Comparison of ENCODE assay signal across 8 cellular contexts in genomic region chr17:57862410-57862989, GRCh38. TPM values are rescaled to one million over a fixed set of nuclear protein-coding genes. Genes with fewer than 3 reads are reported as not detected.
DNase-seq lines count a peak whose midpoint lies in the region; ATAC-seq and TF ChIP-seq lines count a peak whose summit lies in the region.
"Had no signal": no experiment of that assay in that cellular context is flagged by ENCODE, and none has a peak within 500 bp of the region (broad histone marks: within the 10 kb centered on the region; RNA-seq: fewer than 3 reads in every experiment).

No MANE protein-coding gene starts in this region.

- H3K4me3 ChIP-seq in adipocyte (ENCODE audit: low read length): peak overlapping the region; percentile 57
- H3K4me3 ChIP-seq in effector memory CD4-positive, alpha-beta T cell (ENCODE audit: insufficient read depth, low read depth, low read length, poor library complexity, severe bottlenecking): no peak overlapping the region

- peaks cover 59% of the 10 kb centered on the region for H3K27me3 Mint-ChIP-seq in H9 (ENCODE audit: low read depth)
- H3K27me3 Mint-ChIP-seq in stimulated activated naive B cell treated with anti-CD40 and anti-IgM and Interleukin-4, amounts not matched to agents 10 μg/mL and 1 μg/mL and 100 μg/mL, for 72 hours: peaks cover 31 to 49% of the 10 kb centered on the region in 2 donors
- no peaks in the 10 kb centered on the region for H3K27me3 Mint-ChIP-seq in MCF 10A (ENCODE audit: insufficient read depth, unreplicated experiment)

- H3K4me3 Mint-ChIP-seq in H9 (peak overlapping the region; percentile 57 to 75), MCF 10A (ENCODE audit: unreplicated experiment) (no peak overlapping the region)
- H3K4me3 Mint-ChIP-seq in stimulated activated naive B cell treated with anti-CD40 and anti-IgM and Interleukin-4, amounts not matched to agents 10 μg/mL and 1 μg/mL and 100 μg/mL, for 72 hours: peak overlapping the region in 1 of 2 donors; percentile 63

- H3K36me3 Mint-ChIP-seq in H9 (ENCODE audit: insufficient read depth in 1 of 3, low read depth in 3 of 3) (no peaks in the 10 kb centered on the region), MCF 10A (ENCODE audit: insufficient read depth, unreplicated experiment) (no peaks in the 10 kb centered on the region)
- H3K36me3 Mint-ChIP-seq in stimulated activated naive B cell treated with anti-CD40 and anti-IgM and Interleukin-4, amounts not matched to agents 10 μg/mL and 1 μg/mL and 100 μg/mL, for 72 hours: no peaks in the 10 kb centered on the region

- H2BK120ac ChIP-seq in H9 (ENCODE audit: low read depth, low read length, poor library complexity, severe bottlenecking): no peak overlapping the region

- no peak for ATAC-seq in stimulated activated naive B cell treated with anti-CD40 and anti-IgM and Interleukin-4, amounts not matched to agents 10 μg/mL and 1 μg/mL and 100 μg/mL, for 72 hours (replicated peaks)
- ATAC-seq in HG03159 (IDR thresholded peaks at IDR 0.05; ENCODE audit: unreplicated experiment): no peak

- no peak overlapping the region for H2AFZ ChIP-seq in H9 (ENCODE audit: low read length)

- peaks cover 9% of the 10 kb centered on the region for H3K23me2 ChIP-seq in H9 (ENCODE audit: insufficient read length, low read depth, low read length, poor library complexity, severe bottlenecking)

- no peak overlapping the region for H4K8ac ChIP-seq in H9 (replicated peaks; ENCODE audit: insufficient read length, low read depth, low read length)

- H2AK5ac ChIP-seq in H9 (ENCODE audit: insufficient read length, low read length): no peak overlapping the region

- H3K9ac ChIP-seq in H9 (ENCODE audit: extremely low read depth, insufficient read length, low read length) (no peak overlapping the region), adipocyte (ENCODE audit: low read length) (peak overlapping the region; percentile 59)

- no peak overlapping the region; the same call in 1 of the 2 replicates for H2BK15ac ChIP-seq in H9 (ENCODE audit: low read depth, low read length)

- DNase-seq in H9: peak; percentile 61
- DNase-seq in adipocyte (ENCODE audit: low read depth): no peak
- DNase-seq in iPS-NIHi11 (ENCODE audit: low spot score): peak; percentile 31
- no peak for DNase-seq in stimulated activated naive B cell treated with anti-CD40 and anti-IgM and Interleukin-4, amounts not matched to agents 10 μg/mL and 1 μg/mL and 100 μg/mL, for 72 hours
- DNase-seq in MCF 10A (ENCODE audit: unreplicated experiment): no peak
- no peak for DNase-seq in effector memory CD4-positive, alpha-beta T cell
- DNase-seq: NCI-H774 had no signal

- H3K9me3 Mint-ChIP-seq in H9: no peaks in the 10 kb centered on the region
- no peaks in the 10 kb centered on the region for H3K9me3 Mint-ChIP-seq in stimulated activated naive B cell treated with anti-CD40 and anti-IgM and Interleukin-4, amounts not matched to agents 10 μg/mL and 1 μg/mL and 100 μg/mL, for 72 hours
- H3K9me3 Mint-ChIP-seq in MCF 10A (ENCODE audit: unreplicated experiment): no peaks in the 10 kb centered on the region

- no peak overlapping the region for H3T11ph ChIP-seq in H9 (ENCODE audit: low read length)

- H3K79me2 ChIP-seq in H9 (ENCODE audit: insufficient read depth, low read length): no peaks in the 10 kb centered on the region

- H3K36me3 ChIP-seq in adipocyte (ENCODE audit: control insufficient read depth, insufficient read depth, low read length, severe bottlenecking): peaks cover 13% of the 10 kb centered on the region
- H3K36me3 ChIP-seq in effector memory CD4-positive, alpha-beta T cell (ENCODE audit: control insufficient read depth, insufficient read depth, low read length): no peaks in the 10 kb centered on the region

- no peak overlapping the region for H4K5ac ChIP-seq in H9 (ENCODE audit: insufficient read length, low read depth, low read length)

- no peak overlapping the region for H2BK12ac ChIP-seq in H9 (ENCODE audit: insufficient read length, low read depth, low read length)

- no peak overlapping the region for H3K14ac ChIP-seq in H9 (ENCODE audit: insufficient read depth, low read length)

- peaks cover 30 to 40% of the 10 kb centered on the region in 2 experiments for H3K4me1 Mint-ChIP-seq in H9
- H3K4me1 Mint-ChIP-seq in stimulated activated naive B cell treated with anti-CD40 and anti-IgM and Interleukin-4, amounts not matched to agents 10 μg/mL and 1 μg/mL and 100 μg/mL, for 72 hours: peaks cover 13 to 16% of the 10 kb centered on the region in 2 donors
- H3K4me1 Mint-ChIP-seq in MCF 10A (ENCODE audit: insufficient read depth, unreplicated experiment): peaks cover 17% of the 10 kb centered on the region

- H3K18ac ChIP-seq in H9 (ENCODE audit: insufficient read length, low read depth, low read length): no peak overlapping the region

- peaks cover 5% of the 10 kb centered on the region; the same call in 1 of the 2 replicates for H3K27me3 ChIP-seq in H9 (ENCODE audit: insufficient read depth, low read length)
- no peaks in the 10 kb centered on the region for H3K27me3 ChIP-seq in adipocyte (replicated peaks; ENCODE audit: control insufficient read depth, insufficient read depth, low read length)
- no peaks in the 10 kb centered on the region for H3K27me3 ChIP-seq in effector memory CD4-positive, alpha-beta T cell (replicated peaks; ENCODE audit: control insufficient read depth, insufficient read depth, low read length, poor library complexity, severe bottlenecking)

- H4K20me1 ChIP-seq in H9 (ENCODE audit: control insufficient read depth, insufficient read depth, insufficient read length): no peaks in the 10 kb centered on the region

- H3K4ac ChIP-seq in H9 (ENCODE audit: low read depth, low read length): no peak overlapping the region

- H3K9me3 ChIP-seq in H9 (ENCODE audit: control insufficient read depth, low read depth, low read length) (no peaks in the 10 kb centered on the region), adipocyte (ENCODE audit: control insufficient read depth, low read length) (no peaks in the 10 kb centered on the region)
- H3K9me3 ChIP-seq in effector memory CD4-positive, alpha-beta T cell (ENCODE audit: control insufficient read depth, low read length): no peaks in the 10 kb centered on the region

- no peak overlapping the region for H3K27ac ChIP-seq in H9 (ENCODE audit: insufficient read length, low read depth, low read length)
- no peak overlapping the region for H3K27ac ChIP-seq in effector memory CD4-positive, alpha-beta T cell (ENCODE audit: insufficient read depth, low read length, poor library complexity, severe bottlenecking)

- H3K79me1 ChIP-seq in H9 (ENCODE audit: insufficient read depth, low read depth, low read length, poor library complexity, severe bottlenecking): no peaks in the 10 kb centered on the region

- H2BK20ac ChIP-seq in H9 (ENCODE audit: low read depth, low read length, poor library complexity, severe bottlenecking): no peak overlapping the region

- POLR2A ChIA-PET in MCF 10A (lab: Yijun Ruan, JAX): interaction anchor here (0.6 to 3.4 kb wide), 5 partner anchors 8 to 145 kb away, joined by 3 to 19 read pairs (median 4); partner anchors contain the start of genes MRPS23 and SRSF1

- no TSS peak for BruUV-seq in MCF 10A (replicated peaks; lab: Mats Ljungman, UMichigan)

- no peak overlapping the region for H3K23ac ChIP-seq in H9 (ENCODE audit: insufficient read length, low read depth, low read length)

- H3K56ac ChIP-seq in H9 (ENCODE audit: insufficient read length, low read depth, low read length): no peak overlapping the region

- H3K27ac Mint-ChIP-seq in H9: no peak overlapping the region; a peak in 1 of 7 replicates
- H3K27ac Mint-ChIP-seq in stimulated activated naive B cell treated with anti-CD40 and anti-IgM and Interleukin-4, amounts not matched to agents 10 μg/mL and 1 μg/mL and 100 μg/mL, for 72 hours: peak overlapping the region; percentile 31
- H3K27ac Mint-ChIP-seq in MCF 10A (ENCODE audit: low read depth, unreplicated experiment): no peak overlapping the region

- intact Hi-C loops in MCF 10A (cut with micrococcal nuclease): no loop called here

- no peak overlapping the region for H4K91ac ChIP-seq in H9 (ENCODE audit: insufficient read length, low read depth, low read length)

- CTCF ChIA-PET in MCF 10A (lab: Yijun Ruan, JAX): interaction anchor here (0.5 to 15.7 kb wide), 4 partner anchors 8 to 134 kb away, joined by 3 to 418 read pairs (median 4); partner anchors contain the start of gene VEZF1

- no peak overlapping the region for H2BK5ac ChIP-seq in H9 (ENCODE audit: insufficient read length, low read length)

- H3K4me1 ChIP-seq in H9 (ENCODE audit: insufficient read depth, low read length) (peaks cover 2% of the 10 kb centered on the region; the same call in 1 of the 2 replicates), adipocyte (ENCODE audit: control insufficient read depth, insufficient read depth, low read length) (peaks cover 31% of the 10 kb centered on the region)
- peaks cover 16% of the 10 kb centered on the region for H3K4me1 ChIP-seq in effector memory CD4-positive, alpha-beta T cell (ENCODE audit: control insufficient read depth, insufficient read depth, low read length, poor library complexity, severe bottlenecking)

- TF ChIP-seq CTCF in H9 (conservative IDR thresholded peaks at IDR 0.05) (no peak), MCF 10A (IDR thresholded peaks at IDR 0.05; ENCODE audit: unreplicated experiment) (no peak)

- no CpG with 5 or more reads among the region's 8 CpGs for WGBS in H9 (ENCODE audit: extremely low coverage, insufficient read length, low lambda C conversion rate)

- H3K4me2 ChIP-seq in H9 (ENCODE audit: insufficient read depth, insufficient read length, low read length): peak overlapping the region; percentile 86

RNA-seq across cellular contexts. Expression of gene MRPS23, which starts 12.7 kb away (rescaled TPM):
- total RNA-seq in H9 (2021): 62.0 and 65.9 TPM in 2 replicates
- 54.1 and 59.3 TPM in 2 replicates for total RNA-seq in MCF 10A (2022)

Comparison
In these comparisons a context has a peak if more than half of its experiments do, and no peak if none do; other contexts are left out.
1. DNase-seq: peak in H9 (single experiment) and iPS-NIHi11 (single experiment); none in adipocyte (single experiment), stimulated activated naive B cell treated with anti-CD40 and anti-IgM and Interleukin-4, amounts not matched to agents 10 μg/mL and 1 μg/mL and 100 μg/mL, for 72 hours (single experiment), MCF 10A (single experiment) and effector memory CD4-positive, alpha-beta T cell (0 of 3).